ENCODE assay signal across 22 cellular contexts in the genomic region with DNA sequence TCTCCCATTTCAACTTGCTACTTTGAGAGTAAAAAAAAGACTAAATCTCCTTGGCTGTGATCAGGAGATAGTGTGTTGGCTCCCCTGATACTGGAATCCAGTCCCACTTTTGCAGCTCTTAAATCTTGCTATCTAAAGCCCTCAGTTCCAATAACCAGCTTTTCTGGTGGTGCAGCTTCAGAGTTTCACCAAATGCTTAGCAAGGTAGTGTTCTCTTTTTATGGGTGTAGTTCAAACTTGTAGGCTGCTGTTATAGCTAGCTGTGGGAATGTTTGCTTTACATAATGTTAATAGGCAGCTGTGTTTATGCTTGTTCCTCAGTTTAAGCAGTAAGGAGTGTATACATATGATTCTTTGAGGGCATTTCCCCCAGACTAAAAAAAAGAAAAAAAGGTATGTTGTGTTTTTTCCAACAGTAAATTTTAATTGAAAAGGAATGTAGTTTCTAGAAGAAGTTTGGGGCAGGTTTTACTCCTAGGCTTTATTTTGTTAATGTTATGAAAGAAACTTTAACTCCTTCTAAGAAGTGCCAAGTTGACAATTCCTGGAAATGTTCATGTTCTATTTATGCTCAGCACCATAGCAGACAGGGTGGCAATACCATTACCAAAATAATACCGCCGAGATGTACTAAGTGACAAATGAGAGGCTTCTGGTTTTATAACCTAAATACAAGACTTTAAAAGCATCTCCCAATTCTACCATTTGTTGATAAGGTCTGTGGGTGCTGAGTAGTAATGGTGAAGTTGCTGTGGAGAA. TPM values are rescaled to one million over a fixed set of nuclear protein-coding genes. Genes with fewer than 3 reads are reported as not detected.
DNase-seq lines count a peak whose midpoint lies in the region; ATAC-seq and TF ChIP-seq lines count a peak whose summit lies in the region.
"Had no signal": no experiment of that assay in that cellular context is flagged by ENCODE, and none has a peak within 500 bp of the region (broad histone marks: within the 10 kb centered on the region; RNA-seq: fewer than 3 reads in every experiment).

No MANE protein-coding gene starts in this region.

- no peak for TF ChIP-seq EP300 in transverse colon (IDR thresholded peaks at IDR 0.05; ENCODE audit: low read depth)

- H3K4me3 ChIP-seq in transverse colon (no peak overlapping the region), SJCRH30 (no peak overlapping the region)
- H3K4me3 ChIP-seq: PC-9 had no signal

- no peaks in the 10 kb centered on the region for H3K27me3 Mint-ChIP-seq in activated naive CD4-positive, alpha-beta T cell treated with anti-CD3 and anti-CD28 coated beads, Interleukin-2, amount 10 ng/mL, durations not matched to agents 7 days and 5 days
- H3K27me3 Mint-ChIP-seq: activated CD8-positive, alpha-beta memory T cell treated with anti-CD3 and anti-CD28 coated beads, Interleukin-2, amount 10 ng/mL, durations not matched to agents 7 days and 5 days; stimulated activated naive CD8-positive, alpha-beta T cell treated with anti-CD3 and anti-CD28 coated beads, Interleukin-15, Interleukin-2, amounts not matched to agents 100 ng/mL and 50 ng/mL, for 24 hours had no signal

- WGBS in transverse colon (ENCODE audit: low coverage in 1 of 2), 2 donors, result 55 to 64% methylated on average over 2 of the region's 2 CpGs

- H3K4me3 Mint-ChIP-seq in activated naive CD4-positive, alpha-beta T cell treated with anti-CD3 and anti-CD28 coated beads, Interleukin-2, amount 10 ng/mL, durations not matched to agents 7 days and 5 days, result no peak overlapping the region
- H3K4me3 Mint-ChIP-seq: activated CD8-positive, alpha-beta memory T cell treated with anti-CD3 and anti-CD28 coated beads, Interleukin-2, amount 10 ng/mL, durations not matched to agents 7 days and 5 days; CD8-positive, alpha-beta T cell; stimulated activated naive CD8-positive, alpha-beta T cell treated with anti-CD3 and anti-CD28 coated beads, Interleukin-15, Interleukin-2, amounts not matched to agents 100 ng/mL and 50 ng/mL, for 24 hours had no signal

- H3K9me3 ChIP-seq in transverse colon (no peaks in the 10 kb centered on the region), SJCRH30 (replicated peaks) (no peaks in the 10 kb centered on the region)

- H3K27me3 ChIP-seq in foreskin keratinocyte, result no peaks in the 10 kb centered on the region
- no peaks in the 10 kb centered on the region for H3K27me3 ChIP-seq in transverse colon
- H3K27me3 ChIP-seq in SJCRH30, result no peaks in the 10 kb centered on the region

- peak overlapping the region; percentile 81 for H3K27ac Mint-ChIP-seq in activated naive CD4-positive, alpha-beta T cell treated with anti-CD3 and anti-CD28 coated beads, Interleukin-2, amount 10 ng/mL, durations not matched to agents 7 days and 5 days
- H3K27ac Mint-ChIP-seq: activated CD8-positive, alpha-beta memory T cell treated with anti-CD3 and anti-CD28 coated beads, Interleukin-2, amount 10 ng/mL, durations not matched to agents 7 days and 5 days; CD8-positive, alpha-beta T cell; stimulated activated naive CD8-positive, alpha-beta T cell treated with anti-CD3 and anti-CD28 coated beads, Interleukin-15, Interleukin-2, amounts not matched to agents 100 ng/mL and 50 ng/mL, for 24 hours had no signal

- no peak overlapping the region for H3K27ac ChIP-seq in foreskin keratinocyte
- peak overlapping the region; percentile 26 to 53 (median 31) for H3K27ac ChIP-seq in transverse colon
- H3K27ac ChIP-seq in SJCRH30, result no peak overlapping the region
- H3K27ac ChIP-seq: PC-9 had no signal

- no peak for DNase-seq in activated naive CD4-positive, alpha-beta T cell treated with anti-CD3 and anti-CD28 coated beads, Interleukin-2, amount 10 ng/mL, durations not matched to agents 7 days and 5 days
- no peak for DNase-seq in activated naive CD4-positive, alpha-beta T cell treated with anti-CD3 and anti-CD28 coated beads, Interleukin-2, amount 50 U/mL, for 16 hours
- peak; percentile 48 for DNase-seq in OCI-M1 (lab: John Stamatoyannopoulos, UW)
- peak; percentile 63 to 75 for DNase-seq in foreskin keratinocyte
- no peak for DNase-seq in transverse colon
- DNase-seq in stimulated activated naive CD4-positive, alpha-beta T cell (lab: John Stamatoyannopoulos, UW), result no peak
- DNase-seq in SJCRH30, result no peak
- no peak for DNase-seq in GF-D8 (lab: John Stamatoyannopoulos, UW)
- DNase-seq: activated CD4-positive, CD25-positive, alpha-beta regulatory T cell treated with anti-CD3 and anti-CD28 coated beads, Interleukin-2, amount 50 U/mL, for 72 hours; activated CD8-positive, alpha-beta memory T cell treated with anti-CD3 and anti-CD28 coated beads, Interleukin-2, amount 10 ng/mL, durations not matched to agents 7 days and 5 days; activated gamma-delta T cell treated with Interleukin-2 at 50 U/mL for 16 hours; amygdala; CD8-positive, alpha-beta T cell; central memory CD4-positive, alpha-beta T cell; effector CD8-positive, alpha-beta T cell; EL; hippocampal formation; NCI-H2029; right cardiac atrium had no signal

- TF ChIP-seq POLR2A in transverse colon (IDR thresholded peaks at IDR 0.05), result no peak

- CTCF ChIA-PET in activated naive CD4-positive, alpha-beta T cell treated with anti-CD3 and anti-CD28 coated beads, Interleukin-2, amount 10 ng/mL, durations not matched to agents 7 days and 5 days (lab: Charles Lee), result no interaction called here

- in situ Hi-C loops in transverse colon (cut with MboI; ENCODE audit: low pct_ligation_motif_present in 1 of 4, low pct_unique_long_range_greater_than_20kb in 1 of 4, low sequenced_read_pairs in 3 of 4), result no loop called here

- H3K4me1 Mint-ChIP-seq in activated naive CD4-positive, alpha-beta T cell treated with anti-CD3 and anti-CD28 coated beads, Interleukin-2, amount 10 ng/mL, durations not matched to agents 7 days and 5 days, result peaks cover 47% of the 10 kb centered on the region

- H3K4me1 ChIP-seq in foreskin keratinocyte (peaks cover 9% of the 10 kb centered on the region), transverse colon (peaks cover 7 to 14% (median 11%) of the 10 kb centered on the region in 4 donors), SJCRH30 (no peaks in the 10 kb centered on the region)

- H3K36me3 ChIP-seq in transverse colon, result no peaks in the 10 kb centered on the region
- no peaks in the 10 kb centered on the region for H3K36me3 ChIP-seq in SJCRH30

- peaks cover 8% of the 10 kb centered on the region for H3K9me3 Mint-ChIP-seq in activated naive CD4-positive, alpha-beta T cell treated with anti-CD3 and anti-CD28 coated beads, Interleukin-2, amount 10 ng/mL, durations not matched to agents 7 days and 5 days

- peaks cover 30% of the 10 kb centered on the region for H3K36me3 Mint-ChIP-seq in activated naive CD4-positive, alpha-beta T cell treated with anti-CD3 and anti-CD28 coated beads, Interleukin-2, amount 10 ng/mL, durations not matched to agents 7 days and 5 days

- intact Hi-C loops in transverse colon (cut with DNase I; ENCODE audit: low total_unique reads), result no loop called here

- ATAC-seq in foreskin keratinocyte, result no peak
- ATAC-seq: activated CD8-positive, alpha-beta memory T cell treated with anti-CD3 and anti-CD28 coated beads, Interleukin-2, amount 10 ng/mL, durations not matched to agents 7 days and 5 days; CD8-positive, alpha-beta T cell; HCT116; right cardiac atrium had no signal

- no peak for TF ChIP-seq CTCF in foreskin keratinocyte (conservative IDR thresholded peaks at IDR 0.05)
- no peak for TF ChIP-seq CTCF in transverse colon (IDR thresholded peaks at IDR 0.05)

RNA-seq across cellular contexts. Expression of a gene that starts 12.1 kb away (rescaled TPM):
- total RNA-seq in foreskin keratinocyte (9.0 and 11.5 TPM in 2 replicates), transverse colon (10 to 100 TPM; 45.6 to 59.3 (median 56.3) TPM)
- 9.1 and 9.3 TPM in 2 replicates for polyA plus RNA-seq in foreskin keratinocyte
- 7.6 and 8.0 TPM in 2 replicates for total RNA-seq in SJCRH30 (2014; rRNA removed; shearing (Covaris generic))

Comparison
In these comparisons a context has a peak if more than half of its experiments do, and no peak if none do; other contexts are left out.
1. DNase-seq: peak in OCI-M1 (single experiment) and foreskin keratinocyte (2 of 2); none in activated naive CD4-positive, alpha-beta T cell treated with anti-CD3 and anti-CD28 coated beads, Interleukin-2, amount 10 ng/mL, durations not matched to agents 7 days and 5 days (single experiment), activated naive CD4-positive, alpha-beta T cell treated with anti-CD3 and anti-CD28 coated beads, Interleukin-2, amount 50 U/mL, for 16 hours (single experiment), transverse colon (single experiment), stimulated activated naive CD4-positive, alpha-beta T cell (0 of 6), SJCRH30 (0 of 2) and GF-D8 (single experiment).
2. H3K27ac ChIP-seq: peak in transverse colon (4 of 4); none in foreskin keratinocyte (single experiment) and SJCRH30 (single experiment).